ENCODE assay signal across 13 cellular contexts in genomic region chr6:958531-958930, GRCh38.
A peak's percentile ranks its signal among the peaks of the same experiment; 100 is the strongest.
DNase-seq lines count a peak whose midpoint lies in the region; ATAC-seq and TF ChIP-seq lines count a peak whose summit lies in the region.
"Had no signal": no experiment of that assay in that cellular context is flagged by ENCODE, and none has a peak within 500 bp of the region (broad histone marks: within the 10 kb centered on the region; RNA-seq: fewer than 3 reads in every experiment).

No MANE protein-coding gene starts in this region.

- intact Hi-C loops in psoas muscle (cut with DNase I): no loop called here

- H3K36me3 Mint-ChIP-seq in type B pancreatic cell: no peaks in the 10 kb centered on the region
- no peaks in the 10 kb centered on the region for H3K36me3 Mint-ChIP-seq in activated naive CD4-positive, alpha-beta T cell treated with anti-CD3 and anti-CD28 coated beads, Interleukin-2, amount 10 ng/mL, durations not matched to agents 7 days and 5 days

- H3K36me3 ChIP-seq in psoas muscle (ENCODE audit: insufficient read depth in 1 of 2, low read depth in 1 of 2): no peaks in the 10 kb centered on the region

- WGBS in psoas muscle, 3 donors: 77 to 80% (median 77%) methylated on average over 6 of the region's 6 CpGs

- H3K4me3 Mint-ChIP-seq in type B pancreatic cell: no peak overlapping the region
- H3K4me3 Mint-ChIP-seq in activated naive CD4-positive, alpha-beta T cell treated with anti-CD3 and anti-CD28 coated beads, Interleukin-2, amount 10 ng/mL, durations not matched to agents 7 days and 5 days: no peak overlapping the region

- peaks cover 8% of the 10 kb centered on the region for H3K4me1 Mint-ChIP-seq in type B pancreatic cell (ENCODE audit: unreplicated experiment)
- H3K4me1 Mint-ChIP-seq in activated naive CD4-positive, alpha-beta T cell treated with anti-CD3 and anti-CD28 coated beads, Interleukin-2, amount 10 ng/mL, durations not matched to agents 7 days and 5 days: no peaks in the 10 kb centered on the region

- H3K27me3 Mint-ChIP-seq in type B pancreatic cell: peaks cover 16% of the 10 kb centered on the region
- peaks cover 18% of the 10 kb centered on the region for H3K27me3 Mint-ChIP-seq in activated naive CD4-positive, alpha-beta T cell treated with anti-CD3 and anti-CD28 coated beads, Interleukin-2, amount 10 ng/mL, durations not matched to agents 7 days and 5 days

- H3K27me3 ChIP-seq in psoas muscle (ENCODE audit: insufficient read depth in 3 of 3, low read length in 2 of 3): peaks cover 0 to 5% (median 2%) of the 10 kb centered on the region in 3 donors

- no peaks in the 10 kb centered on the region for H3K9me3 Mint-ChIP-seq in type B pancreatic cell
- no peaks in the 10 kb centered on the region for H3K9me3 Mint-ChIP-seq in activated naive CD4-positive, alpha-beta T cell treated with anti-CD3 and anti-CD28 coated beads, Interleukin-2, amount 10 ng/mL, durations not matched to agents 7 days and 5 days

- H3K4me3 ChIP-seq in choroid plexus epithelial cell (ENCODE audit: low read depth, low read length) (no peak overlapping the region), skeletal muscle cell (ENCODE audit: low read depth, low read length) (no peak overlapping the region), psoas muscle (no peak overlapping the region)

- CTCF ChIA-PET in activated naive CD4-positive, alpha-beta T cell treated with anti-CD3 and anti-CD28 coated beads, Interleukin-2, amount 10 ng/mL, durations not matched to agents 7 days and 5 days (lab: Charles Lee): no interaction called here

- H3K9me3 ChIP-seq in psoas muscle: no peaks in the 10 kb centered on the region

- no peak for TF ChIP-seq CTCF in choroid plexus epithelial cell (conservative IDR thresholded peaks at IDR 0.05; ENCODE audit: low read depth, low read length)
- TF ChIP-seq CTCF in type B pancreatic cell (conservative IDR thresholded peaks at IDR 0.05): no peak
- TF ChIP-seq CTCF in psoas muscle (IDR thresholded peaks at IDR 0.05): no peak

- DNase-seq in EL (peak; percentile 94), NCI-H524 (lab: John Stamatoyannopoulos, UW) (peak; percentile 84 to 95), choroid plexus epithelial cell (ENCODE audit: low read depth) (peak; percentile 60), skeletal muscle cell (ENCODE audit: low read depth) (peak; percentile 38), type B pancreatic cell (ENCODE audit: extremely low spot score, unreplicated experiment) (no peak), psoas muscle (no peak)
- no peak for DNase-seq in activated naive CD4-positive, alpha-beta T cell treated with anti-CD3 and anti-CD28 coated beads, Interleukin-2, amount 10 ng/mL, durations not matched to agents 7 days and 5 days
- DNase-seq: activated effector memory CD4-positive, alpha-beta T cell treated with Interleukin-2 at 50 U/mL for 16 hours; Calu3; NCI-H187; right cardiac atrium had no signal

- ATAC-seq in HG02678 (IDR thresholded peaks at IDR 0.05; ENCODE audit: unreplicated experiment): no peak
- ATAC-seq in psoas muscle: no peak
- ATAC-seq: esophagus mucosa, right cardiac atrium had no signal

- no peaks in the 10 kb centered on the region for H3K4me1 ChIP-seq in psoas muscle

- H3K27ac Mint-ChIP-seq in type B pancreatic cell: no peak overlapping the region
- no peak overlapping the region for H3K27ac Mint-ChIP-seq in activated naive CD4-positive, alpha-beta T cell treated with anti-CD3 and anti-CD28 coated beads, Interleukin-2, amount 10 ng/mL, durations not matched to agents 7 days and 5 days

- H3K27ac ChIP-seq in psoas muscle: no peak overlapping the region

Comparison
In these comparisons a context has a peak if more than half of its experiments do, and no peak if none do; other contexts are left out.
1. DNase-seq: peak in EL (single experiment), NCI-H524 (2 of 2), choroid plexus epithelial cell (single experiment) and skeletal muscle cell (single experiment); none in type B pancreatic cell (single experiment), activated naive CD4-positive, alpha-beta T cell treated with anti-CD3 and anti-CD28 coated beads, Interleukin-2, amount 10 ng/mL, durations not matched to agents 7 days and 5 days (single experiment) and psoas muscle (0 of 2).